Comparison of ENCODE assay signal across 20 cellular contexts in the genomic region with DNA sequence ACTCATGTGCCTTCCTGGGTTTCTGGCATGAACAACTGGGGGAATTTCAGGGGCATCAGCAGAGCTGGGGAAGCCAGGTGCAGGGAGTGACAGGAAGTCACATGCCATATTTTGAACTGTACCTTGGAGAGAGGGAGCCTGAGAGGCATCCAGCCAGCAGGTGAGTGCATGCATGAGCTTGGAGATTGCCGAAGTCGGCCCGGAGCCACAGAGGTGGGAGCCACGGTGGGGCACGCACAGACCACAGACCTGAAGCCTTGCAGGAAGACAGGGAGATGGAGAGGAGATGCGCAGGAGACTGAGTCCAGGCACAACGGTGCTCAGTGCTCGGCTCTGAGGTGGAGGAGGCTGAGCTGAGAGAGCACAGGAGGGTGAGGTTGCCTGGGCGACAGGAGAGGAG. TPM values are rescaled to one million over a fixed set of nuclear protein-coding genes. Genes with fewer than 3 reads are reported as not detected.
DNase-seq lines count a peak whose midpoint lies in the region; ATAC-seq and TF ChIP-seq lines count a peak whose summit lies in the region.
"Had no signal": no experiment of that assay in that cellular context is flagged by ENCODE, and none has a peak within 500 bp of the region (broad histone marks: within the 10 kb centered on the region; RNA-seq: fewer than 3 reads in every experiment).

No MANE protein-coding gene starts in this region.

- WGBS in mesendoderm (ENCODE audit: extremely low coverage, insufficient coverage, low lambda C conversion rate): no CpG with 5 or more reads among the region's 9 CpGs

- H3K4me3 Mint-ChIP-seq in neural progenitor cell (peak overlapping the region; percentile 33), nephron progenitor cell (no peak overlapping the region)
- H3K4me3 Mint-ChIP-seq: activated T-cell treated with anti-CD3 and anti-CD28 coated beads, Interleukin-2, amount 50 U/mL, for 72 hours; T-helper 2 cell treated with Interferon-gamma antibody and Interleukin-4, amounts not matched to agents 5 μg/mL and 100 μg/mL, for 36 hours had no signal

- H3K56ac ChIP-seq in mesendoderm (ENCODE audit: low read length): no peak overlapping the region

- intact Hi-C loops in sciatic nerve (cut with DNase I): loop anchor here (5.0 to 10.0 kb wide), 2 partner anchors 134 to 302 kb away; no protein-coding TSS in a partner anchor

- H3K4me1 ChIP-seq in BLaER1 treated with 17β-estradiol and CSF1 and Interleukin-3, amounts not matched to agents 10 nM and 100 nM: peaks cover 7 to 69% (median 47%) of the 10 kb centered on the region in 10 experiments; a peak in 19 of 20 replicates
- H3K4me1 ChIP-seq in neural progenitor cell (no peaks in the 10 kb centered on the region), mesendoderm (ENCODE audit: control insufficient read depth, low read depth, low read length) (no peaks in the 10 kb centered on the region)
- H3K4me1 ChIP-seq: SJCRH30 had no signal

- no peaks in the 10 kb centered on the region for H3F3A ChIP-seq in neural progenitor cell (ENCODE audit: low read depth)

- H3K4ac ChIP-seq in mesendoderm (ENCODE audit: low read depth, low read length): no peak overlapping the region

- peak overlapping the region; percentile 42 for H2AFZ ChIP-seq in neural progenitor cell (replicated peaks)
- H2AFZ ChIP-seq: PC-9 had no signal

- no peak overlapping the region for H3K27ac ChIP-seq in BLaER1 treated with 17β-estradiol and CSF1 and Interleukin-3, amounts not matched to agents 10 nM and 100 nM
- H3K27ac ChIP-seq in VCaP: peak overlapping the region; percentile 44; the same call in 1 of the 2 replicates
- no peak overlapping the region for H3K27ac ChIP-seq in neural progenitor cell
- no peak overlapping the region for H3K27ac ChIP-seq in mesendoderm (ENCODE audit: low read depth, low read length)
- H3K27ac ChIP-seq: pancreas, PC-9, SJCRH30 had no signal

- H3K4me3 ChIP-seq in BLaER1 treated with 17β-estradiol and CSF1 and Interleukin-3, amounts not matched to agents 10 nM and 100 nM: no peak overlapping the region
- H3K4me3 ChIP-seq in neural progenitor cell (no peak overlapping the region), mesendoderm (ENCODE audit: low read length) (no peak overlapping the region)
- H3K4me3 ChIP-seq: esophagus muscularis mucosa, left lung, pancreas, PC-9, SJCRH30 had no signal

- H3K18ac ChIP-seq in mesendoderm (ENCODE audit: low read length): no peak overlapping the region

- H3K79me1 ChIP-seq in mesendoderm (ENCODE audit: low read length): no peaks in the 10 kb centered on the region

- no peak for ATAC-seq in sciatic nerve
- ATAC-seq: activated T-cell treated with anti-CD3 and anti-CD28 coated beads, Interleukin-2, amount 50 U/mL, for 72 hours; left lung had no signal

- H3K27ac Mint-ChIP-seq in neural progenitor cell (peak overlapping the region; percentile 83), nephron progenitor cell (no peak overlapping the region)
- H3K27ac Mint-ChIP-seq: activated T-cell treated with anti-CD3 and anti-CD28 coated beads, Interleukin-2, amount 50 U/mL, for 72 hours; T-helper 2 cell treated with Interferon-gamma antibody and Interleukin-4, amounts not matched to agents 5 μg/mL and 100 μg/mL, for 36 hours had no signal

- no peak overlapping the region for H3K9ac ChIP-seq in BLaER1 treated with 17β-estradiol and CSF1 and Interleukin-3, amounts not matched to agents 10 nM and 100 nM
- H3K9ac ChIP-seq in neural progenitor cell (no peak overlapping the region), mesendoderm (ENCODE audit: low read length) (no peak overlapping the region)

- no peak overlapping the region for H2BK120ac ChIP-seq in mesendoderm (ENCODE audit: low read depth, low read length)

- no peak overlapping the region for H4K5ac ChIP-seq in mesendoderm (ENCODE audit: low read length)

- no peak overlapping the region for H2BK15ac ChIP-seq in mesendoderm (replicated peaks; ENCODE audit: low read depth)

- no peaks in the 10 kb centered on the region for H3K79me2 ChIP-seq in neural progenitor cell (ENCODE audit: low read depth)
- H3K79me2 ChIP-seq in mesendoderm (ENCODE audit: control insufficient read depth, insufficient read depth, low read length): no peaks in the 10 kb centered on the region

- H3K27me3 ChIP-seq in BLaER1 treated with 17β-estradiol and CSF1 and Interleukin-3, amounts not matched to agents 10 nM and 100 nM: no peaks in the 10 kb centered on the region
- H3K27me3 ChIP-seq in neural progenitor cell (no peaks in the 10 kb centered on the region), mesendoderm (ENCODE audit: insufficient read depth, low read length, poor library complexity) (no peaks in the 10 kb centered on the region)
- H3K27me3 ChIP-seq: esophagus muscularis mucosa, left lung, pancreas, SJCRH30 had no signal

- peak overlapping the region in 9 of 11 experiments; percentile 4 to 67 (median 56); a peak in 15 of 22 replicates for H3K4me2 ChIP-seq in BLaER1 treated with 17β-estradiol and CSF1 and Interleukin-3, amounts not matched to agents 10 nM and 100 nM
- H3K4me2 ChIP-seq in neural progenitor cell (no peak overlapping the region), mesendoderm (ENCODE audit: low read length) (no peak overlapping the region)
- H3K4me2 ChIP-seq: PC-9 had no signal

- DNase-seq in DMS79 (lab: John Stamatoyannopoulos, UW): peak; percentile 21
- no peak for DNase-seq in neural progenitor cell (ENCODE audit: low spot score)
- DNase-seq in sciatic nerve (ENCODE audit: low spot score): no peak
- no peak for DNase-seq in nephron progenitor cell
- no peak for DNase-seq in NCI-H2227 (lab: John Stamatoyannopoulos, UW; ENCODE audit: unreplicated experiment)
- no peak for DNase-seq in mesendoderm
- DNase-seq: activated CD4-positive, CD25-positive, alpha-beta regulatory T cell; activated CD8-positive, alpha-beta memory T cell treated with anti-CD3 and anti-CD28 coated beads for 24 hours; activated T-cell treated with anti-CD3 and anti-CD28 coated beads, Interleukin-2, amount 50 U/mL, for 72 hours; AML-193; NCI-H1436 treated with DMSO at 0.1 percent for 48 hours; PC-9; SJCRH30; stimulated activated CD4-positive, alpha-beta T cell treated with anti-CD3 and anti-CD28 coated beads, Interleukin-4, amount 100 ng/mL, for 1 hour had no signal

- no peaks in the 10 kb centered on the region for H3K9me3 ChIP-seq in BLaER1 treated with 17β-estradiol and CSF1 and Interleukin-3, amounts not matched to agents 10 nM and 100 nM (replicated peaks in 1 of 11)
- no peaks in the 10 kb centered on the region for H3K9me3 ChIP-seq in neural progenitor cell (ENCODE audit: low read depth)
- H3K9me3 ChIP-seq: esophagus muscularis mucosa, left lung, pancreas, SJCRH30 had no signal

- H3K9me3 Mint-ChIP-seq in neural progenitor cell (no peaks in the 10 kb centered on the region), nephron progenitor cell (no peaks in the 10 kb centered on the region)
- H3K9me3 Mint-ChIP-seq: activated T-cell treated with anti-CD3 and anti-CD28 coated beads, Interleukin-2, amount 50 U/mL, for 72 hours; T-helper 2 cell treated with Interferon-gamma antibody and Interleukin-4, amounts not matched to agents 5 μg/mL and 100 μg/mL, for 36 hours had no signal

- H2BK5ac ChIP-seq in mesendoderm (ENCODE audit: low read length): no peak overlapping the region

- H2AK5ac ChIP-seq in mesendoderm (ENCODE audit: low read length): no peak overlapping the region

- H4K20me1 ChIP-seq in BLaER1 treated with 17β-estradiol and CSF1 and Interleukin-3, amounts not matched to agents 10 nM and 100 nM: no peaks in the 10 kb centered on the region
- no peaks in the 10 kb centered on the region for H4K20me1 ChIP-seq in neural progenitor cell (ENCODE audit: low read depth)

- peaks cover 8% of the 10 kb centered on the region for H3K27me3 Mint-ChIP-seq in neural progenitor cell (ENCODE audit: insufficient read depth, low read depth)
- peaks cover 9% of the 10 kb centered on the region for H3K27me3 Mint-ChIP-seq in nephron progenitor cell (ENCODE audit: low read depth, poor library complexity)

- H3K23ac ChIP-seq in mesendoderm (ENCODE audit: low read length): no peak overlapping the region

- no peaks in the 10 kb centered on the region for H3K36me3 Mint-ChIP-seq in neural progenitor cell
- H3K36me3 Mint-ChIP-seq in nephron progenitor cell (ENCODE audit: low read depth): no peaks in the 10 kb centered on the region

- H3K4me1 Mint-ChIP-seq in neural progenitor cell (peaks cover 38% of the 10 kb centered on the region), nephron progenitor cell (peaks cover 65% of the 10 kb centered on the region)

- no peaks in the 10 kb centered on the region for H3K36me3 ChIP-seq in BLaER1 treated with 17β-estradiol and CSF1 and Interleukin-3, amounts not matched to agents 10 nM and 100 nM
- H3K36me3 ChIP-seq in neural progenitor cell (no peaks in the 10 kb centered on the region), mesendoderm (ENCODE audit: control insufficient read depth, insufficient read depth, low read length) (no peaks in the 10 kb centered on the region)
- H3K36me3 ChIP-seq: left lung, pancreas, SJCRH30 had no signal

- TF ChIP-seq CTCF in VCaP (conservative IDR thresholded peaks at IDR 0.05) (no peak), neural progenitor cell (IDR thresholded peaks at IDR 0.05) (no peak), nephron progenitor cell (IDR thresholded peaks at IDR 0.05) (no peak)

- H4K8ac ChIP-seq in mesendoderm (ENCODE audit: low read depth, low read length): no peak overlapping the region

RNA-seq across cellular contexts. Expression of a gene that starts 55.1 kb away (rescaled TPM):
- total RNA-seq in neural progenitor cell (ENCODE audit: low replicate concordance): 1.7 and 2.9 TPM in 2 replicates
- total RNA-seq in sciatic nerve: 17.7 TPM
- 4.7 TPM for polyA plus RNA-seq in mesendoderm (2013, experiment 1 of 2)
- 5.1 TPM for polyA plus RNA-seq in mesendoderm (2013, experiment 2 of 2)

Comparison
In these comparisons a context has a peak if more than half of its experiments do, and no peak if none do; other contexts are left out.
1. H3K4me2 ChIP-seq: peak in BLaER1 treated with 17β-estradiol and CSF1 and Interleukin-3, amounts not matched to agents 10 nM and 100 nM (9 of 11); none in neural progenitor cell (single experiment) and mesendoderm (single experiment).